In genomic region chr1:119375366-119375765, GRCh38 we compare ENCODE assay signal across 39 cellular contexts. TPM values are rescaled to one million over a fixed set of nuclear protein-coding genes. Genes with fewer than 3 reads are reported as not detected.
"Had no signal": no experiment of that assay in that cellular context is flagged by ENCODE, and none has a peak within 500 bp of the region (broad histone marks: within the 10 kb centered on the region; RNA-seq: fewer than 3 reads in every experiment).

No MANE protein-coding gene starts in this region.

- H3K36me3 ChIP-seq: brain microvascular endothelial cell, Peyer's patch, SJSA1 had no signal

- H3K4me3 Mint-ChIP-seq: activated CD4-positive, alpha-beta memory T cell treated with anti-CD3 and anti-CD28 coated beads for 36 hours; activated naive CD8-positive, alpha-beta T cell treated with anti-CD3 and anti-CD28 coated beads for 36 hours; activated T-cell treated with anti-CD3 and anti-CD28 coated beads, Interleukin-2, amount 50 U/mL, for 4 hours; T-helper 1 cell treated with Interleukin-12 subunit alpha and Interleukin-12 subunit beta and Interleukin-4 antibody, amounts not matched to agents 30 μg/mL and 1 μg/mL, for 36 hours; T-helper 2 cell treated with Interferon-gamma antibody and Interleukin-4, amounts not matched to agents 5 μg/mL and 100 μg/mL, for 36 hours; WTC11 had no signal

- H3K9me3 ChIP-seq: Peyer's patch, SJSA1, SK-N-SH had no signal

- DNase-seq: activated CD4-positive, alpha-beta memory T cell treated with anti-CD3 and anti-CD28 coated beads for 36 hours; activated CD4-positive, alpha-beta T cell treated with anti-CD3 and anti-CD28 coated beads for 4 hours; activated CD4-positive, alpha-beta T cell treated with anti-CD3 and anti-CD28 coated beads, Interleukin-2, amount 50 U/mL, for 1 hour; activated CD4-positive, CD25-positive, alpha-beta regulatory T cell treated with anti-CD3 and anti-CD28 coated beads, Interleukin-2, amount 50 U/mL, for 72 hours; activated CD8-positive, alpha-beta memory T cell treated with anti-CD3 and anti-CD28 coated beads, Interleukin-2, amount 50 U/mL, for 4 hours; activated effector memory CD4-positive, alpha-beta T cell treated with Interleukin-2 at 50 U/mL for 16 hours; activated naive CD4-positive, alpha-beta T cell treated with anti-CD3 and anti-CD28 coated beads, Interleukin-2, amount 50 U/mL, for 16 hours; activated naive CD8-positive, alpha-beta T cell treated with anti-CD3 and anti-CD28 coated beads for 36 hours; activated T-cell treated with anti-CD3 and anti-CD28 coated beads for 4 hours; activated T-cell treated with anti-CD3 and anti-CD28 coated beads, Interleukin-2, amount 50 U/mL, for 4 hours; amniotic stem cell; aorta; brain microvascular endothelial cell; central memory CD4-positive, alpha-beta T cell; MM.1S; MV-4-11; NCI-H1092; NCI-H1417; NCI-H146; NCI-H187; NCI-H2081; NCI-H2171 treated with DMSO at 0.1 percent for 48 hours; NCI-H2227 treated with DMSO at 0.1 percent for 48 hours; NCI-H446; NCI-H510A treated with DMSO at 0.1 percent for 48 hours; NCI-H526 treated with DMSO at 0.1 percent for 48 hours; NCI-H82; NK-92 treated with Interleukin-12 subunit alpha and Interleukin-12 subunit beta, amount 100 ng/mL, for 24 hours; PC-3; Peyer's patch; RPMI8226; SHP77 treated with DMSO at 0.1 percent for 48 hours; SK-N-SH had no signal

- H3K4me3 ChIP-seq: Peyer's patch, SJSA1 had no signal

- H3K27ac ChIP-seq: brain microvascular endothelial cell, SJSA1 had no signal

- ATAC-seq: WTC11 had no signal

- H3K9ac ChIP-seq: SK-N-SH had no signal

- H3K27me3 ChIP-seq: brain microvascular endothelial cell, Peyer's patch, SJSA1 had no signal

- H3K4me2 ChIP-seq: SK-N-SH had no signal

- H3K27ac Mint-ChIP-seq: activated CD4-positive, alpha-beta memory T cell treated with anti-CD3 and anti-CD28 coated beads for 36 hours; activated naive CD8-positive, alpha-beta T cell treated with anti-CD3 and anti-CD28 coated beads for 36 hours; T-helper 1 cell treated with Interleukin-12 subunit alpha and Interleukin-12 subunit beta and Interleukin-4 antibody, amounts not matched to agents 30 μg/mL and 1 μg/mL, for 36 hours; T-helper 2 cell treated with Interferon-gamma antibody and Interleukin-4, amounts not matched to agents 5 μg/mL and 100 μg/mL, for 36 hours; WTC11 had no signal

- H3K36me3 Mint-ChIP-seq: activated CD4-positive, alpha-beta memory T cell treated with anti-CD3 and anti-CD28 coated beads for 36 hours; activated naive CD8-positive, alpha-beta T cell treated with anti-CD3 and anti-CD28 coated beads for 36 hours; WTC11 had no signal

- H3K9me3 Mint-ChIP-seq: T-helper 1 cell treated with Interleukin-12 subunit alpha and Interleukin-12 subunit beta and Interleukin-4 antibody, amounts not matched to agents 30 μg/mL and 1 μg/mL, for 36 hours; T-helper 2 cell treated with Interferon-gamma antibody and Interleukin-4, amounts not matched to agents 5 μg/mL and 100 μg/mL, for 36 hours had no signal

RNA-seq across cellular contexts. Expression of gene HAO2, which starts 6.8 kb away (rescaled TPM):
- total RNA-seq: activated CD4-positive, alpha-beta memory T cell treated with anti-CD3 and anti-CD28 coated beads for 36 hours; activated naive CD8-positive, alpha-beta T cell treated with anti-CD3 and anti-CD28 coated beads for 36 hours; activated T-cell treated with anti-CD3 and anti-CD28 coated beads, Interleukin-2, amount 50 U/mL, for 4 hours; aorta; cerebellum; LHCN-M2; PC-3; SJSA1 had no signal

RNA-seq across cellular contexts. Expression of gene HSD3B2, which starts 39.6 kb away (rescaled TPM):
- total RNA-seq: activated CD4-positive, alpha-beta memory T cell treated with anti-CD3 and anti-CD28 coated beads for 36 hours; activated naive CD8-positive, alpha-beta T cell treated with anti-CD3 and anti-CD28 coated beads for 36 hours; cerebellum; LHCN-M2; PC-3; SJSA1 had no signal
